In the genomic region with DNA sequence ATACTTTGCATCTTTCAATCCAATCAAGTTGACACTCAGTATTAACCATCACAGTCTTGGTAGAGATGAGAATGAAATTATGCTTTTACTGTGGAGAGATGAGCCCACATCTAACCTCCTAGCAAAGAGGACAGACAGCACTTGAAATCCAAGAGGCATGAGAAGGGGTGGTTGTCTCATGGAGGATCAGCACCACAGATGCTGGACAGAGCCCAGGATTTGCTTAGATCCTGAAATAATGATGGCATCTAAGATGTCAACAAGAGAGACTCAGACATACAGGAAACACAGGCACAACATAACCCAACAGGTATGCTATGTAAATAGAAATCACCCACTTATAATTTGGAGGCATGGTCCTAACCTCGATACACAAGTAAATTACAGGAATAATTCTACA, we compare ENCODE assay signal across 17 cellular contexts.
DNase-seq lines count a peak whose midpoint lies in the region; ATAC-seq and TF ChIP-seq lines count a peak whose summit lies in the region.
"Had no signal": no experiment of that assay in that cellular context is flagged by ENCODE, and none has a peak within 500 bp of the region (broad histone marks: within the 10 kb centered on the region; RNA-seq: fewer than 3 reads in every experiment).

No MANE protein-coding gene starts in this region.

- no TSS peak for BruUV-seq in PC-3 (replicated peaks; lab: Mats Ljungman, UMichigan)

- H3K36me3 ChIP-seq in GM23338 (ENCODE audit: insufficient read depth) (no peaks in the 10 kb centered on the region), PC-3 (ENCODE audit: low read depth, low read length) (no peaks in the 10 kb centered on the region), endodermal cell (ENCODE audit: control insufficient read depth, insufficient read depth, low read length) (no peaks in the 10 kb centered on the region), liver (ENCODE audit: control insufficient read depth in 4 of 4, insufficient read depth in 3 of 4, low read depth in 1 of 4, low read length in 3 of 4) (no peaks in the 10 kb centered on the region), heart right ventricle (no peaks in the 10 kb centered on the region)

- H3F3A ChIP-seq in GM23338 (replicated peaks; ENCODE audit: low read depth): no peaks in the 10 kb centered on the region
- H3F3A ChIP-seq in PC-3 (ENCODE audit: low read length, unreplicated experiment): no peaks in the 10 kb centered on the region

- TF ChIP-seq RAD21 in liver (IDR thresholded peaks at IDR 0.05): no peak

- H3K79me2 ChIP-seq in GM23338 (replicated peaks; ENCODE audit: insufficient read depth) (no peaks in the 10 kb centered on the region), PC-3 (ENCODE audit: low read length) (no peaks in the 10 kb centered on the region)

- CTCF ChIA-PET in PC-3 (lab: Charles Lee): no interaction called here

- H4K20me1 ChIP-seq in GM23338 (replicated peaks; ENCODE audit: insufficient read depth): no peaks in the 10 kb centered on the region
- no peaks in the 10 kb centered on the region for H4K20me1 ChIP-seq in PC-3 (ENCODE audit: low read length)

- intact Hi-C loops in PC-3 (cut with micrococcal nuclease) (no loop called here), heart right ventricle (cut with DNase I) (no loop called here)

- H3K27ac Mint-ChIP-seq in GM23338 (no peak overlapping the region), endodermal cell (no peak overlapping the region)
- H3K27ac Mint-ChIP-seq: H9 had no signal

- H3K9me2 ChIP-seq in GM23338 (ENCODE audit: insufficient read depth) (no peaks in the 10 kb centered on the region), PC-3 (replicated peaks; ENCODE audit: low read length) (no peaks in the 10 kb centered on the region)

- no peak overlapping the region for H3K4me3 ChIP-seq in GM23338
- H3K4me3 ChIP-seq in PC-3 (ENCODE audit: low read length): no peak overlapping the region
- H3K4me3 ChIP-seq in endodermal cell (ENCODE audit: low read length): no peak overlapping the region
- H3K4me3 ChIP-seq in liver (ENCODE audit: low read depth in 1 of 3, low read length in 3 of 3): no peak overlapping the region
- H3K4me3 ChIP-seq in heart right ventricle: no peak overlapping the region

- H3K27ac ChIP-seq in GM23338 (ENCODE audit: low read depth): no peak overlapping the region
- H3K27ac ChIP-seq in PC-3 (ENCODE audit: low read length): no peak overlapping the region
- H3K27ac ChIP-seq in endodermal cell (ENCODE audit: low read depth, low read length): no peak overlapping the region
- H3K27ac ChIP-seq in liver (ENCODE audit: low read depth in 1 of 2, low read length in 2 of 2): no peak overlapping the region
- no peak overlapping the region for H3K27ac ChIP-seq in heart right ventricle
- H3K27ac ChIP-seq: C4-2B, RWPE1 had no signal

- no peak overlapping the region for H3K4me2 ChIP-seq in GM23338
- H3K4me2 ChIP-seq in PC-3 (ENCODE audit: low read length): no peak overlapping the region

- no CpG with 5 or more reads among the region's 1 CpG for WGBS in endodermal cell (ENCODE audit: insufficient coverage in 1 of 2, insufficient read length in 1 of 2), 2 experiments
- 85% methylated on average over 1 of the region's 1 CpG for WGBS in liver
- 92 to 97% methylated on average over 1 of the region's 1 CpG for WGBS in heart right ventricle, 2 donors

- H3K4me3 Mint-ChIP-seq in GM23338 (no peak overlapping the region), endodermal cell (no peak overlapping the region)
- H3K4me3 Mint-ChIP-seq: H9 had no signal

- H3K27me3 Mint-ChIP-seq in GM23338 (ENCODE audit: insufficient read depth, low read depth, poor library complexity) (no peaks in the 10 kb centered on the region), endodermal cell (ENCODE audit: insufficient read depth) (no peaks in the 10 kb centered on the region)

- H3K9me3 Mint-ChIP-seq in GM23338: no peaks in the 10 kb centered on the region; the same call in 2 of the 3 replicates
- no peaks in the 10 kb centered on the region for H3K9me3 Mint-ChIP-seq in endodermal cell
- H3K9me3 Mint-ChIP-seq: H9 had no signal

- no peak overlapping the region for H3K9ac ChIP-seq in PC-3 (ENCODE audit: low read length)
- no peak overlapping the region for H3K9ac ChIP-seq in endodermal cell (ENCODE audit: extremely low read depth, low read length, poor library complexity, severe bottlenecking)
- H3K9ac ChIP-seq in liver (ENCODE audit: low read depth in 1 of 2, low read length in 2 of 2): no peak overlapping the region

- no peak overlapping the region for H2AFZ ChIP-seq in GM23338
- no peak overlapping the region for H2AFZ ChIP-seq in PC-3 (ENCODE audit: low read length)

- H3K36me3 Mint-ChIP-seq in GM23338 (ENCODE audit: low read depth) (no peaks in the 10 kb centered on the region), endodermal cell (ENCODE audit: low read depth) (no peaks in the 10 kb centered on the region)

- peak; percentile 16 for DNase-seq in GM23338 (ENCODE audit: low spot score)
- DNase-seq in PC-3: peak; percentile 15
- peak; percentile 49 for DNase-seq in endodermal cell
- DNase-seq in DMS53 treated with DMSO at 0.1 percent for 48 hours (lab: John Stamatoyannopoulos, UW; ENCODE audit: unreplicated experiment): no peak
- DNase-seq in effector CD4-positive, alpha-beta T cell: no peak
- DNase-seq in heart right ventricle: no peak
- DNase-seq: COR-L47, EL, H9, Karpas-422, NCI-H1105 treated with DMSO at 0.1 percent for 48 hours, NCI-H187, NCI-H345, NCI-H526 had no signal

- no peaks in the 10 kb centered on the region for H3K4me1 Mint-ChIP-seq in GM23338
- H3K4me1 Mint-ChIP-seq in endodermal cell: no peaks in the 10 kb centered on the region
- H3K4me1 Mint-ChIP-seq: H9 had no signal

- no peaks in the 10 kb centered on the region for H3K4me1 ChIP-seq in GM23338 (ENCODE audit: insufficient read depth)
- H3K4me1 ChIP-seq in PC-3 (ENCODE audit: insufficient read depth, low read length): no peaks in the 10 kb centered on the region
- H3K4me1 ChIP-seq in endodermal cell (ENCODE audit: control insufficient read depth, insufficient read depth, low read length): no peaks in the 10 kb centered on the region
- H3K4me1 ChIP-seq in liver (ENCODE audit: control insufficient read depth in 4 of 4, insufficient read depth in 4 of 4, low read length in 3 of 4): no peaks in the 10 kb centered on the region
- no peaks in the 10 kb centered on the region for H3K4me1 ChIP-seq in heart right ventricle

- H3K9me3 ChIP-seq in PC-3 (ENCODE audit: low read length) (no peaks in the 10 kb centered on the region), endodermal cell (ENCODE audit: control insufficient read depth, low read length) (no peaks in the 10 kb centered on the region), liver (ENCODE audit: control insufficient read depth in 4 of 4, low read length in 3 of 4) (no peaks in the 10 kb centered on the region), heart right ventricle (no peaks in the 10 kb centered on the region)

- ATAC-seq in GM23338 (no peak), PC-3 (no peak), heart right ventricle (no peak)

- H3K27me3 ChIP-seq in GM23338 (ENCODE audit: insufficient read depth) (no peaks in the 10 kb centered on the region), PC-3 (ENCODE audit: low read length) (no peaks in the 10 kb centered on the region), endodermal cell (ENCODE audit: control insufficient read depth, insufficient read depth, low read length, poor library complexity, severe bottlenecking) (no peaks in the 10 kb centered on the region), liver (ENCODE audit: control insufficient read depth in 4 of 4, insufficient read depth in 4 of 4, low read length in 3 of 4) (no peaks in the 10 kb centered on the region), heart right ventricle (no peaks in the 10 kb centered on the region)

- POLR2A ChIA-PET in PC-3 (lab: Charles Lee; ENCODE audit: unreplicated experiment): no interaction called here

- TF ChIP-seq CTCF in GM23338 (conservative IDR thresholded peaks at IDR 0.05; ENCODE audit: low read depth in 2 of 2): no peak
- no peak for TF ChIP-seq CTCF in PC-3 (conservative IDR thresholded peaks at IDR 0.05; ENCODE audit: low read depth, low read length)
- no peak for TF ChIP-seq CTCF in endodermal cell (conservative IDR thresholded peaks at IDR 0.05)
- TF ChIP-seq CTCF in liver (IDR thresholded peaks at IDR 0.05; ENCODE audit: low read depth, low read length, missing input control): no peak
- no peak for TF ChIP-seq CTCF in heart right ventricle (IDR thresholded peaks at IDR 0.05)

TF ChIP-seq in liver, 16 proteins besides CTCF, POLR2A, EP300 and RAD21:
- TF ChIP-seq REST (IDR thresholded peaks at IDR 0.05) (peak; percentile 54), RXRA (IDR thresholded peaks at IDR 0.05) (no peak)

Comparison
In these comparisons a context has a peak if more than half of its experiments do, and no peak if none do; other contexts are left out.
1. DNase-seq: peak in GM23338 (single experiment), PC-3 (single experiment) and endodermal cell (single experiment); none in DMS53 treated with DMSO at 0.1 percent for 48 hours (single experiment), effector CD4-positive, alpha-beta T cell (single experiment) and heart right ventricle (0 of 2).